Comparison of ENCODE assay signal across 9 cellular contexts in the genomic region with DNA sequence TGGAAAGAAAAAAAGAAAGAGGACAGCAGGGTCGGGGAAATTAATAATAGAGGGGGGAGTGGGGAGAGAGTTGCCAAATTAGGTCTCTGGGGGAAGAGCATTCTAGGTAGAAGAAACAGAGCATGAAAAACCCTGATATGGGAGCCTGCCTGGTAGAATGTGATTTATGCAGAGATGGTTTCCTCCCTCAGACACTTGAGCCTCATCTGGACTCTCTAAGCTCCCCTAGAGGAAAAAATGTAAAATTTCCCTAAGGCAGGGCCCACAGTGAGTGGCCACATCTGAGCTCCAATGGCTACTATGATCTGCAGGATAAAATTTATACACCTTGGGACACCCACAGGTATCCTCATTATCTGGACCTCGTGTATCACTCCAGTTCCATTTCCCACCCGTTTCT. TPM values are rescaled to one million over a fixed set of nuclear protein-coding genes. Genes with fewer than 3 reads are reported as not detected.
A peak's percentile ranks its signal among the peaks of the same experiment; 100 is the strongest.
DNase-seq lines count a peak whose midpoint lies in the region; ATAC-seq and TF ChIP-seq lines count a peak whose summit lies in the region.
"Had no signal": no experiment of that assay in that cellular context is flagged by ENCODE, and none has a peak within 500 bp of the region (broad histone marks: within the 10 kb centered on the region; RNA-seq: fewer than 3 reads in every experiment).

No MANE protein-coding gene starts in this region.

- H3K27me3 ChIP-seq in GM23338 (ENCODE audit: insufficient read depth) = no peaks in the 10 kb centered on the region

- no peak overlapping the region for H3K4me2 ChIP-seq in GM23338

- no peaks in the 10 kb centered on the region for H4K20me1 ChIP-seq in GM23338 (replicated peaks; ENCODE audit: insufficient read depth)

- no peak for TF ChIP-seq CTCF in GM23338 (conservative IDR thresholded peaks at IDR 0.05; ENCODE audit: low read depth in 2 of 2)
- TF ChIP-seq CTCF in astrocyte of the spinal cord (IDR thresholded peaks at IDR 0.05; ENCODE audit: low read depth, low read length) = peak; percentile 38

- no peak overlapping the region for H3K27ac Mint-ChIP-seq in GM23338
- no peak overlapping the region for H3K27ac Mint-ChIP-seq in activated T-cell treated with anti-CD3 and anti-CD28 coated beads, Interleukin-2, amount 50 U/mL, for 72 hours
- H3K27ac Mint-ChIP-seq in activated naive CD4-positive, alpha-beta T cell treated with anti-CD3 and anti-CD28 coated beads, Interleukin-2, amount 50 U/mL, for 72 hours = no peak overlapping the region

- H3K4me1 Mint-ChIP-seq in GM23338 = peaks cover 4% of the 10 kb centered on the region; the same call in 1 of the 3 replicates
- peaks cover 11% of the 10 kb centered on the region for H3K4me1 Mint-ChIP-seq in activated T-cell treated with anti-CD3 and anti-CD28 coated beads, Interleukin-2, amount 50 U/mL, for 72 hours (ENCODE audit: low read depth)

- H2AFZ ChIP-seq in GM23338 = no peak overlapping the region

- ATAC-seq in GM23338 = peak; percentile 54
- ATAC-seq in activated T-cell treated with anti-CD3 and anti-CD28 coated beads, Interleukin-2, amount 50 U/mL, for 72 hours (replicated peaks in 1 of 2) = no peak
- no peak for ATAC-seq in activated naive CD4-positive, alpha-beta T cell treated with anti-CD3 and anti-CD28 coated beads, Interleukin-2, amount 50 U/mL, for 72 hours

- no peaks in the 10 kb centered on the region for H3K36me3 Mint-ChIP-seq in GM23338 (ENCODE audit: low read depth)
- H3K36me3 Mint-ChIP-seq in activated T-cell treated with anti-CD3 and anti-CD28 coated beads, Interleukin-2, amount 50 U/mL, for 72 hours (ENCODE audit: insufficient read depth in 2 of 2) = no peaks in the 10 kb centered on the region
- no peaks in the 10 kb centered on the region for H3K36me3 Mint-ChIP-seq in activated naive CD4-positive, alpha-beta T cell treated with anti-CD3 and anti-CD28 coated beads, Interleukin-2, amount 50 U/mL, for 72 hours

- H3K79me2 ChIP-seq in GM23338 (replicated peaks; ENCODE audit: insufficient read depth) = no peaks in the 10 kb centered on the region

- no peaks in the 10 kb centered on the region for H3K27me3 Mint-ChIP-seq in GM23338 (ENCODE audit: insufficient read depth, low read depth, poor library complexity)
- peaks cover 24% of the 10 kb centered on the region for H3K27me3 Mint-ChIP-seq in activated T-cell treated with anti-CD3 and anti-CD28 coated beads, Interleukin-2, amount 50 U/mL, for 72 hours (ENCODE audit: low read depth)

- H3K9me3 Mint-ChIP-seq in GM23338 = no peaks in the 10 kb centered on the region; the same call in 2 of the 3 replicates
- H3K9me3 Mint-ChIP-seq in activated T-cell treated with anti-CD3 and anti-CD28 coated beads, Interleukin-2, amount 50 U/mL, for 72 hours = no peaks in the 10 kb centered on the region
- no peaks in the 10 kb centered on the region for H3K9me3 Mint-ChIP-seq in activated naive CD4-positive, alpha-beta T cell treated with anti-CD3 and anti-CD28 coated beads, Interleukin-2, amount 50 U/mL, for 72 hours

- in situ Hi-C loops in astrocyte of the spinal cord (cut with HindIII; ENCODE audit: low sequenced_read_pairs) = no loop called here

- no peaks in the 10 kb centered on the region for H3F3A ChIP-seq in GM23338 (replicated peaks; ENCODE audit: low read depth)

- H3K4me3 Mint-ChIP-seq in GM23338 = no peak overlapping the region
- no peak overlapping the region for H3K4me3 Mint-ChIP-seq in activated T-cell treated with anti-CD3 and anti-CD28 coated beads, Interleukin-2, amount 50 U/mL, for 72 hours

- DNase-seq in A172 (ENCODE audit: low spot score) (peak; percentile 15), GM23338 (ENCODE audit: low spot score) (no peak), astrocyte of the spinal cord (ENCODE audit: low read depth, low spot score) (no peak), kidney tubule cell (ENCODE audit: low spot score) (peak; percentile 32), NCI-H1048 (lab: John Stamatoyannopoulos, UW) (no peak), putamen (ENCODE audit: low spot score) (no peak)
- DNase-seq in activated T-cell treated with anti-CD3 and anti-CD28 coated beads, Interleukin-2, amount 50 U/mL, for 72 hours = no peak
- no peak for DNase-seq in activated naive CD4-positive, alpha-beta T cell treated with anti-CD3 and anti-CD28 coated beads, Interleukin-2, amount 50 U/mL, for 72 hours (ENCODE audit: low spot score in 2 of 2)
- DNase-seq: COR-L47 had no signal

- no peak overlapping the region for H3K27ac ChIP-seq in GM23338 (ENCODE audit: low read depth)

- no peaks in the 10 kb centered on the region for H3K4me1 ChIP-seq in GM23338 (ENCODE audit: insufficient read depth)

- H3K9me2 ChIP-seq in GM23338 (ENCODE audit: insufficient read depth) = 0 out of 2 replicates have a peak, but pooled peaks cover 6% of the 10 kb centered on the region

- H3K36me3 ChIP-seq in GM23338 (ENCODE audit: insufficient read depth) = no peaks in the 10 kb centered on the region

- no peak overlapping the region for H3K4me3 ChIP-seq in GM23338
- no peak overlapping the region for H3K4me3 ChIP-seq in astrocyte of the spinal cord (ENCODE audit: low read depth, low read length)

TF ChIP-seq in GM23338, 12 proteins besides CTCF, POLR2A, EP300 and RAD21 (continues in another document):
- TF ChIP-seq JUNB (IDR thresholded peaks at IDR 0.05; ENCODE audit: unreplicated experiment) = no peak
- TF ChIP-seq ZNF114 (CRISPR knock-in tag; IDR thresholded peaks at IDR 0.05) = no peak
- TF ChIP-seq, protein P1, sequence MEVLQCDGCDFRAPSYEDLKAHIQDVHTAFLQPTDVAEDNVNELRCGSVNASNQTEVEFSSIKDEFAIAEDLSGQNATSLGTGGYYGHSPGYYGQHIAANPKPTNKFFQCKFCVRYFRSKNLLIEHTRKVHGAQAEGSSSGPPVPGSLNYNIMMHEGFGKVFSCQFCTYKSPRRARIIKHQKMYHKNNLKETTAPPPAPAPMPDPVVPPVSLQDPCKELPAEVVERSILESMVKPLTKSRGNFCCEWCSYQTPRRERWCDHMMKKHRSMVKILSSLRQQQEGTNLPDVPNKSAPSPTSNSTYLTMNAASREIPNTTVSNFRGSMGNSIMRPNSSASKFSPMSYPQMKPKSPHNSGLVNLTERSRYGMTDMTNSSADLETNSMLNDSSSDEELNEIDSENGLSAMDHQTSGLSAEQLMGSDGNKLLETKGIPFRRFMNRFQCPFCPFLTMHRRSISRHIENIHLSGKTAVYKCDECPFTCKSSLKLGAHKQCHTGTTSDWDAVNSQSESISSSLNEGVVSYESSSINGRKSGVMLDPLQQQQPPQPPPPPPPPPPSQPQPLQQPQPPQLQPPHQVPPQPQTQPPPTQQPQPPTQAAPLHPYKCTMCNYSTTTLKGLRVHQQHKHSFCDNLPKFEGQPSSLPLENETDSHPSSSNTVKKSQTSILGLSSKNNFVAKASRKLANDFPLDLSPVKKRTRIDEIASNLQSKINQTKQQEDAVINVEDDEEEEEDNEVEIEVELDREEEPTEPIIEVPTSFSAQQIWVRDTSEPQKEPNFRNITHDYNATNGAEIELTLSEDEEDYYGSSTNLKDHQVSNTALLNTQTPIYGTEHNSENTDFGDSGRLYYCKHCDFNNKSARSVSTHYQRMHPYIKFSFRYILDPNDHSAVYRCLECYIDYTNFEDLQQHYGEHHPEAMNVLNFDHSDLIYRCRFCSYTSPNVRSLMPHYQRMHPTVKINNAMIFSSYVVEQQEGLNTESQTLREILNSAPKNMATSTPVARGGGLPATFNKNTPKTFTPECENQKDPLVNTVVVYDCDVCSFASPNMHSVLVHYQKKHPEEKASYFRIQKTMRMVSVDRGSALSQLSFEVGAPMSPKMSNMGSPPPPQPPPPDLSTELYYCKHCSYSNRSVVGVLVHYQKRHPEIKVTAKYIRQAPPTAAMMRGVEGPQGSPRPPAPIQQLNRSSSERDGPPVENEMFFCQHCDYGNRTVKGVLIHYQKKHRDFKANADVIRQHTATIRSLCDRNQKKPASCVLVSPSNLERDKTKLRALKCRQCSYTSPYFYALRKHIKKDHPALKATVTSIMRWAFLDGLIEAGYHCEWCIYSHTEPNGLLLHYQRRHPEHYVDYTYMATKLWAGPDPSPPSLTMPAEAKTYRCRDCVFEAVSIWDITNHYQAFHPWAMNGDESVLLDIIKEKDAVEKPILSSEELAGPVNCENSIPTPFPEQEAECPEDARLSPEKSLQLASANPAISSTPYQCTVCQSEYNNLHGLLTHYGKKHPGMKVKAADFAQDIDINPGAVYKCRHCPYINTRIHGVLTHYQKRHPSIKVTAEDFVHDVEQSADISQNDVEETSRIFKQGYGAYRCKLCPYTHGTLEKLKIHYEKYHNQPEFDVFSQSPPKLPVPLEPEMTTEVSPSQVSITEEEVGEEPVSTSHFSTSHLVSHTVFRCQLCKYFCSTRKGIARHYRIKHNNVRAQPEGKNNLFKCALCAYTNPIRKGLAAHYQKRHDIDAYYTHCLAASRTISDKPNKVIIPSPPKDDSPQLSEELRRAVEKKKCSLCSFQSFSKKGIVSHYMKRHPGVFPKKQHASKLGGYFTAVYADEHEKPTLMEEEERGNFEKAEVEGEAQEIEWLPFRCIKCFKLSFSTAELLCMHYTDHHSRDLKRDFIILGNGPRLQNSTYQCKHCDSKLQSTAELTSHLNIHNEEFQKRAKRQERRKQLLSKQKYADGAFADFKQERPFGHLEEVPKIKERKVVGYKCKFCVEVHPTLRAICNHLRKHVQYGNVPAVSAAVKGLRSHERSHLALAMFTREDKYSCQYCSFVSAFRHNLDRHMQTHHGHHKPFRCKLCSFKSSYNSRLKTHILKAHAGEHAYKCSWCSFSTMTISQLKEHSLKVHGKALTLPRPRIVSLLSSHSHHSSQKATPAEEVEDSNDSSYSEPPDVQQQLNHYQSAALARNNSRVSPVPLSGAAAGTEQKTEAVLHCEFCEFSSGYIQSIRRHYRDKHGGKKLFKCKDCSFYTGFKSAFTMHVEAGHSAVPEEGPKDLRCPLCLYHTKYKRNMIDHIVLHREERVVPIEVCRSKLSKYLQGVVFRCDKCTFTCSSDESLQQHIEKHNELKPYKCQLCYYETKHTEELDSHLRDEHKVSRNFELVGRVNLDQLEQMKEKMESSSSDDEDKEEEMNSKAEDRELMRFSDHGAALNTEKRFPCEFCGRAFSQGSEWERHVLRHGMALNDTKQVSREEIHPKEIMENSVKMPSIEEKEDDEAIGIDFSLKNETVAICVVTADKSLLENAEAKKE (CRISPR knock-in tag; IDR thresholded peaks at IDR 0.05) = no peak

RNA-seq across cellular contexts. Expression of gene EPAS1, which starts 20.6 kb away (rescaled TPM):
- total RNA-seq in A172 (2014; rRNA removed; shearing (Covaris generic)) = 8.0 and 14.0 TPM in 2 replicates
- total RNA-seq in GM23338 (2014; rRNA removed; shearing (Covaris generic)) = 5.4 and 5.7 TPM in 2 replicates
- 0.52 and 0.68 TPM in 2 replicates for polyA plus RNA-seq in GM23338 (2016; fragmentation: Nextera tagmentation; extraction: Ambion mirVana)
- 100 to 1,000 TPM in 1 of 2 donors, 10 to 100 TPM in 1; 50.8 to 219 TPM for total RNA-seq in activated T-cell treated with anti-CD3 and anti-CD28 coated beads, Interleukin-2, amount 50 U/mL, for 72 hours
- 1 to 10 TPM; 1.8 to 6.5 TPM for total RNA-seq in activated naive CD4-positive, alpha-beta T cell treated with anti-CD3 and anti-CD28 coated beads, Interleukin-2, amount 50 U/mL, for 72 hours

Comparison
In these comparisons a context has a peak if more than half of its experiments do, and no peak if none do; other contexts are left out.
1. DNase-seq: peak in A172 (single experiment) and kidney tubule cell (single experiment); none in GM23338 (single experiment), astrocyte of the spinal cord (single experiment), activated T-cell treated with anti-CD3 and anti-CD28 coated beads, Interleukin-2, amount 50 U/mL, for 72 hours (0 of 2), NCI-H1048 (single experiment), putamen (single experiment) and activated naive CD4-positive, alpha-beta T cell treated with anti-CD3 and anti-CD28 coated beads, Interleukin-2, amount 50 U/mL, for 72 hours (0 of 2).